In genomic region chr13:109156181-109156935, GRCh38 we compare ENCODE assay signal across 12 cellular contexts.
DNase-seq lines count a peak whose midpoint lies in the region; ATAC-seq, FAIRE-seq and TF ChIP-seq lines count a peak whose summit lies in the region.
"Had no signal": no experiment of that assay in that cellular context is flagged by ENCODE, and none has a peak within 500 bp of the region (broad histone marks: within the 10 kb centered on the region; RNA-seq: fewer than 3 reads in every experiment).

No MANE protein-coding gene starts in this region.

- peaks cover 2% of the 10 kb centered on the region for H3K27me3 Mint-ChIP-seq in activated CD4-positive, alpha-beta T cell treated with anti-CD3 and anti-CD28 coated beads, Interleukin-2, amount 10 ng/mL, durations not matched to agents 24 days and 14 days

- ATAC-seq in left lung (peak; percentile 63), body of pancreas (no peak)
- ATAC-seq: naive thymus-derived CD8-positive, alpha-beta T cell; stimulated activated naive CD8-positive, alpha-beta T cell treated with anti-CD3 and anti-CD28 coated beads, Interleukin-15, Interleukin-2, amounts not matched to agents 100 U/mL and 50 U/mL, for 24 hours had no signal

- no peaks in the 10 kb centered on the region for H3K4me1 Mint-ChIP-seq in activated CD4-positive, alpha-beta T cell treated with anti-CD3 and anti-CD28 coated beads, Interleukin-2, amount 10 ng/mL, durations not matched to agents 24 days and 14 days
- H3K4me1 Mint-ChIP-seq: naive thymus-derived CD8-positive, alpha-beta T cell had no signal

- H3K4me1 ChIP-seq in HUES48 (ENCODE audit: control insufficient read depth, insufficient read depth, low read length) = peaks cover 38% of the 10 kb centered on the region
- peaks cover 2 to 3% of the 10 kb centered on the region in 2 donors for H3K4me1 ChIP-seq in left lung
- H3K4me1 ChIP-seq in tibial artery = peaks cover 0 to 51% (median 11%) of the 10 kb centered on the region in 4 donors
- no peaks in the 10 kb centered on the region for H3K4me1 ChIP-seq in body of pancreas

- H3K27ac ChIP-seq in HUES48 (ENCODE audit: low read depth, low read length) = no peak overlapping the region
- H3K27ac ChIP-seq in left lung = peak overlapping the region; percentile 60 to 63
- peak overlapping the region; percentile 68 to 78 for H3K27ac ChIP-seq in tibial artery
- H3K27ac ChIP-seq in body of pancreas = no peak overlapping the region

- H3K4me3 Mint-ChIP-seq in activated CD4-positive, alpha-beta T cell treated with anti-CD3 and anti-CD28 coated beads, Interleukin-2, amount 10 ng/mL, durations not matched to agents 24 days and 14 days = no peak overlapping the region
- H3K4me3 Mint-ChIP-seq: naive thymus-derived CD8-positive, alpha-beta T cell had no signal

- no peak for FAIRE-seq in bronchial epithelial cell (lab: Jason Lieb, UNC)
- FAIRE-seq: colon had no signal

- no peak for TF ChIP-seq POLR2A in body of pancreas (IDR thresholded peaks at IDR 0.05)

- TF ChIP-seq CTCF in bronchial epithelial cell (IDR thresholded peaks at IDR 0.05; ENCODE audit: insufficient read depth, low read length, severe bottlenecking) = no peak
- TF ChIP-seq CTCF in left lung (IDR thresholded peaks at IDR 0.05) = no peak
- TF ChIP-seq CTCF in tibial artery (IDR thresholded peaks at IDR 0.05) = no peak
- TF ChIP-seq CTCF in body of pancreas (IDR thresholded peaks at IDR 0.05) = no peak

- no peaks in the 10 kb centered on the region for H3K36me3 Mint-ChIP-seq in activated CD4-positive, alpha-beta T cell treated with anti-CD3 and anti-CD28 coated beads, Interleukin-2, amount 10 ng/mL, durations not matched to agents 24 days and 14 days (ENCODE audit: low read depth)
- H3K36me3 Mint-ChIP-seq: naive thymus-derived CD8-positive, alpha-beta T cell had no signal

- H3K27ac Mint-ChIP-seq in activated CD4-positive, alpha-beta T cell treated with anti-CD3 and anti-CD28 coated beads, Interleukin-2, amount 10 ng/mL, durations not matched to agents 24 days and 14 days = no peak overlapping the region
- H3K27ac Mint-ChIP-seq: naive thymus-derived CD8-positive, alpha-beta T cell had no signal

- H3K27me3 ChIP-seq in HUES48 (ENCODE audit: control insufficient read depth, insufficient read depth, low read length) (no peaks in the 10 kb centered on the region), bronchial epithelial cell (ENCODE audit: control insufficient read depth, insufficient read depth, low read length) (no peaks in the 10 kb centered on the region), left lung (no peaks in the 10 kb centered on the region), tibial artery (no peaks in the 10 kb centered on the region), body of pancreas (no peaks in the 10 kb centered on the region)

- H3K4me3 ChIP-seq in HUES48 (ENCODE audit: low read depth, low read length) = no peak overlapping the region
- H3K4me3 ChIP-seq in bronchial epithelial cell (ENCODE audit: low read depth, low read length) = no peak overlapping the region
- no peak overlapping the region for H3K4me3 ChIP-seq in left lung
- peak overlapping the region; percentile 19 to 22 for H3K4me3 ChIP-seq in tibial artery
- no peak overlapping the region for H3K4me3 ChIP-seq in body of pancreas

- H3K36me3 ChIP-seq in HUES48 (ENCODE audit: control insufficient read depth, insufficient read depth, low read length) = no peaks in the 10 kb centered on the region
- no peaks in the 10 kb centered on the region for H3K36me3 ChIP-seq in bronchial epithelial cell (ENCODE audit: control insufficient read depth, insufficient read depth, low read length)
- no peaks in the 10 kb centered on the region for H3K36me3 ChIP-seq in left lung
- no peaks in the 10 kb centered on the region for H3K36me3 ChIP-seq in tibial artery
- no peaks in the 10 kb centered on the region for H3K36me3 ChIP-seq in body of pancreas (replicated peaks in 1 of 2; ENCODE audit: insufficient read depth in 1 of 2, low read depth in 2 of 2)

- intact Hi-C loops in left lung (cut with DNase I) (no loop called here), tibial artery (cut with DNase I; ENCODE audit: low total_unique reads) (no loop called here), body of pancreas (cut with DNase I) (no loop called here)
- intact Hi-C loops in activated CD4-positive, alpha-beta T cell treated with anti-CD3 and anti-CD28 coated beads, Interleukin-2, amount 10 ng/mL, durations not matched to agents 24 days and 14 days (cut with micrococcal nuclease) = no loop called here

- H3K9ac ChIP-seq in HUES48 (ENCODE audit: low read depth, low read length) = peak overlapping the region; percentile 42; the same call in 1 of the 2 replicates

- WGBS in body of pancreas, 2 donors = 36 to 44% methylated on average over 16 of the region's 16 CpGs

- H3K9me3 ChIP-seq in HUES48 (ENCODE audit: control insufficient read depth, insufficient read depth, low read length) = no peaks in the 10 kb centered on the region
- H3K9me3 ChIP-seq in left lung = no peaks in the 10 kb centered on the region
- no peaks in the 10 kb centered on the region for H3K9me3 ChIP-seq in tibial artery
- no peaks in the 10 kb centered on the region for H3K9me3 ChIP-seq in body of pancreas

- H3K9me3 Mint-ChIP-seq in activated CD4-positive, alpha-beta T cell treated with anti-CD3 and anti-CD28 coated beads, Interleukin-2, amount 10 ng/mL, durations not matched to agents 24 days and 14 days = no peaks in the 10 kb centered on the region
- H3K9me3 Mint-ChIP-seq: naive thymus-derived CD8-positive, alpha-beta T cell had no signal

- peak; percentile 95 for DNase-seq in bronchial epithelial cell (ENCODE audit: low read depth)
- DNase-seq in left lung = peak in 1 of 2 donors; percentile 73
- peak in 1 of 2 donors; percentile 70 for DNase-seq in tibial artery
- no peak for DNase-seq in DMS53 (lab: John Stamatoyannopoulos, UW)
- no peak for DNase-seq in activated effector memory CD4-positive, alpha-beta T cell treated with anti-CD3 and anti-CD28 coated beads, Interleukin-2, amount 50 U/mL, for 16 hours
- DNase-seq in activated CD4-positive, alpha-beta T cell treated with anti-CD3 and anti-CD28 coated beads, Interleukin-2, amount 10 ng/mL, durations not matched to agents 24 days and 14 days = no peak
- no peak for DNase-seq in body of pancreas
- DNase-seq: naive thymus-derived CD8-positive, alpha-beta T cell; NCI-H2081; stimulated activated naive CD8-positive, alpha-beta T cell treated with anti-CD3 and anti-CD28 coated beads, Interleukin-15, Interleukin-2, amounts not matched to agents 100 U/mL and 50 U/mL, for 24 hours had no signal

Comparison
In these comparisons a context has a peak if more than half of its experiments do, and no peak if none do; other contexts are left out.
1. H3K27ac ChIP-seq: peak in left lung (2 of 2) and tibial artery (2 of 2); none in HUES48 (single experiment) and body of pancreas (0 of 4).
2. H3K4me3 ChIP-seq: peak in tibial artery (2 of 2); none in HUES48 (single experiment), bronchial epithelial cell (single experiment), left lung (0 of 2) and body of pancreas (0 of 2).